ENCODE assay signal across 10 cellular contexts in the genomic region with DNA sequence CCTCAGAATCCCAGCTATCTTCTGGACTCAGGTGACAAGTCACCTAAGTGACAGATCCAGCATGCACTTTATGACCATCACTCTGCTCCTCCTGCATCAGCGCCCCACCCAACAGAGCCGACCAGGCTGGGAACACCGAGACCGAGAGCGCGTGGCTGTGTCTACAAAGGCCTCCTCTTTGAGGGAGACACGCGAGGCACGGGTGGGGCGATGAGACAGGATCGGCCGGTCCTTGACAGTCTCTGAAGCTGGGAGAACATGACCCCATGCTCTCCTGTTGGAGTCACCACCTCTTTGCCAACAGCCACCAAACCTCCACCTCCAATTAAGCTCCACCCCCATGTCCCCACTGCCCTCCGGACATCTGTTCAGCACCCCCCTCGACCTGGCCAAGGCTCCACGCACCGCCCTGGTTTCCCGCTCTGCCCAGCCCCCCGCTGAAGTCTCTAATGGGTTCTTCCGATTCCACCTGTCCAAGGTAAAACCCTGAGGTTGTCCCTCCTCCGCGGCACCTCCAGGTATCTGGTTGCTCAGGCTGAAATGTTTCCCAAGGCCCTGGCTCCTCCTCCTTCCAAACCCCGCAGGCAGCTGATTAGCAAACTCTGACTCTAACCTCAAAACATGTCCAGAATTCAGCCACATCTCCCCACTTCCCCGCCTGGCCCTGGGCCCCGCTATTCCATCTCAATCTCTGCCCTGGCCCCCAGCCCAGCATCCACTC. TPM values are rescaled to one million over a fixed set of nuclear protein-coding genes. Genes with fewer than 3 reads are reported as not detected.
DNase-seq lines count a peak whose midpoint lies in the region; ATAC-seq and TF ChIP-seq lines count a peak whose summit lies in the region.
"Had no signal": no experiment of that assay in that cellular context is flagged by ENCODE, and none has a peak within 500 bp of the region (broad histone marks: within the 10 kb centered on the region; RNA-seq: fewer than 3 reads in every experiment).

No MANE protein-coding gene starts in this region.

- WGBS in ectodermal cell, 2 experiments, result 89 to 90% methylated on average over 24 of the region's 24 CpGs

- H3K4me3 ChIP-seq in CD4-positive, alpha-beta memory T cell (ENCODE audit: low read length in 2 of 2), result no peak overlapping the region
- no peak overlapping the region for H3K4me3 ChIP-seq in ectodermal cell (ENCODE audit: insufficient read depth, low read depth, low read length)
- no peak overlapping the region for H3K4me3 ChIP-seq in mucosa of descending colon
- no peak overlapping the region for H3K4me3 ChIP-seq in ascending aorta

- H3K27ac Mint-ChIP-seq in CD4-positive, alpha-beta memory T cell, result peak overlapping the region in 6 of 7 donors; percentile 22 to 66 (median 53)

- no peak for DNase-seq in CD4-positive, alpha-beta memory T cell
- peak; percentile 68 for DNase-seq in M059J (ENCODE audit: low read depth)
- peak in 1 of 3 donors; percentile 51 for DNase-seq in mucosa of descending colon
- DNase-seq in ascending aorta (ENCODE audit: low spot score in 2 of 2), result no peak
- DNase-seq in 8988T, result no peak
- no peak for DNase-seq in NCI-H748 (lab: John Stamatoyannopoulos, UW; ENCODE audit: unreplicated experiment)
- no peak for DNase-seq in NCI-H446 (lab: John Stamatoyannopoulos, UW)
- DNase-seq: NCI-H2081, nucleus accumbens had no signal

- H3K4me3 Mint-ChIP-seq in CD4-positive, alpha-beta memory T cell, result no peak overlapping the region

- H3K9me3 ChIP-seq in CD4-positive, alpha-beta memory T cell (ENCODE audit: control insufficient read depth in 1 of 2, low read length in 2 of 2), result no peaks in the 10 kb centered on the region
- H3K9me3 ChIP-seq in ectodermal cell (ENCODE audit: control insufficient read depth, low read length) (no peaks in the 10 kb centered on the region), mucosa of descending colon (no peaks in the 10 kb centered on the region), ascending aorta (no peaks in the 10 kb centered on the region)

- no peak overlapping the region for H3K27ac ChIP-seq in CD4-positive, alpha-beta memory T cell (ENCODE audit: low read depth, low read length)
- peak overlapping the region; percentile 8 for H3K27ac ChIP-seq in ectodermal cell (ENCODE audit: insufficient read depth, low read depth, low read length, poor library complexity, severe bottlenecking)
- no peak overlapping the region for H3K27ac ChIP-seq in ascending aorta

- H3K9me3 Mint-ChIP-seq in CD4-positive, alpha-beta memory T cell, result no peaks in the 10 kb centered on the region

- peaks cover 5% of the 10 kb centered on the region for H3K36me3 ChIP-seq in CD4-positive, alpha-beta memory T cell (ENCODE audit: insufficient read depth, low read length)
- H3K36me3 ChIP-seq in ectodermal cell (ENCODE audit: control insufficient read depth, insufficient read depth, low read length) (peaks cover 18% of the 10 kb centered on the region), mucosa of descending colon (ENCODE audit: low read depth) (no peaks in the 10 kb centered on the region), ascending aorta (peaks cover 20 to 28% of the 10 kb centered on the region in 2 donors)

- H3K27me3 Mint-ChIP-seq in CD4-positive, alpha-beta memory T cell, result no peaks in the 10 kb centered on the region

- TF ChIP-seq CTCF in mucosa of descending colon (IDR thresholded peaks at IDR 0.05) (no peak), ascending aorta (IDR thresholded peaks at IDR 0.05) (no peak)

- CTCF ChIA-PET in CD4-positive, alpha-beta memory T cell (lab: Charles Lee; ENCODE audit: partially characterized antibody), result no interaction called here

- no peaks in the 10 kb centered on the region for H3K27me3 ChIP-seq in CD4-positive, alpha-beta memory T cell (ENCODE audit: insufficient read depth, low read length)
- H3K27me3 ChIP-seq in ectodermal cell (ENCODE audit: control insufficient read depth, insufficient read depth, low read length, poor library complexity, severe bottlenecking), result no peaks in the 10 kb centered on the region
- no peaks in the 10 kb centered on the region for H3K27me3 ChIP-seq in ascending aorta

- intact Hi-C loops in CD4-positive, alpha-beta memory T cell (cut with micrococcal nuclease), result no loop called here
- intact Hi-C loops in mucosa of descending colon (cut with DNase I, micrococcal nuclease) (no loop called here), ascending aorta (cut with DNase I) (no loop called here)

- ATAC-seq in mucosa of descending colon, result peak; percentile 25

- POLR2A ChIA-PET in CD4-positive, alpha-beta memory T cell (lab: Charles Lee; ENCODE audit: partially characterized antibody), result no interaction called here

- peaks cover 16 to 21% of the 10 kb centered on the region in 2 donors for H3K36me3 Mint-ChIP-seq in CD4-positive, alpha-beta memory T cell

- H3K4me1 Mint-ChIP-seq in CD4-positive, alpha-beta memory T cell, result peaks cover 9 to 23% (median 14%) of the 10 kb centered on the region in 4 donors

- peaks cover 11% of the 10 kb centered on the region for H3K4me1 ChIP-seq in CD4-positive, alpha-beta memory T cell (ENCODE audit: insufficient read depth, low read length)
- peaks cover 5% of the 10 kb centered on the region for H3K4me1 ChIP-seq in ectodermal cell (ENCODE audit: control insufficient read depth, insufficient read depth, low read length)
- no peaks in the 10 kb centered on the region for H3K4me1 ChIP-seq in mucosa of descending colon (ENCODE audit: low read depth)
- no peaks in the 10 kb centered on the region for H3K4me1 ChIP-seq in ascending aorta

RNA-seq across cellular contexts. Expression of a gene that starts 31.5 kb away (rescaled TPM):
- total RNA-seq in CD4-positive, alpha-beta memory T cell, result 100 to 1,000 TPM; 275 to 297 TPM
- 100 to 1,000 TPM; 191 to 515 TPM for polyA plus RNA-seq in CD4-positive, alpha-beta memory T cell
- total RNA-seq in M059J (2014; rRNA removed; shearing (Covaris generic)), result 355 and 816 TPM in 2 replicates
- polyA plus RNA-seq in ectodermal cell (2013, experiment 1 of 4), result 970 TPM
- polyA plus RNA-seq in ectodermal cell (2013, experiment 2 of 4), result 894 TPM
- 725 TPM for polyA plus RNA-seq in ectodermal cell (2013, experiment 3 of 4)
- polyA plus RNA-seq in ectodermal cell (2013, experiment 4 of 4), result 747 TPM
- total RNA-seq in mucosa of descending colon (100 to 1,000 TPM; 231 to 367 (median 252) TPM), ascending aorta (120 TPM)
